Comparison of ENCODE assay signal across 8 cellular contexts in the genomic region with DNA sequence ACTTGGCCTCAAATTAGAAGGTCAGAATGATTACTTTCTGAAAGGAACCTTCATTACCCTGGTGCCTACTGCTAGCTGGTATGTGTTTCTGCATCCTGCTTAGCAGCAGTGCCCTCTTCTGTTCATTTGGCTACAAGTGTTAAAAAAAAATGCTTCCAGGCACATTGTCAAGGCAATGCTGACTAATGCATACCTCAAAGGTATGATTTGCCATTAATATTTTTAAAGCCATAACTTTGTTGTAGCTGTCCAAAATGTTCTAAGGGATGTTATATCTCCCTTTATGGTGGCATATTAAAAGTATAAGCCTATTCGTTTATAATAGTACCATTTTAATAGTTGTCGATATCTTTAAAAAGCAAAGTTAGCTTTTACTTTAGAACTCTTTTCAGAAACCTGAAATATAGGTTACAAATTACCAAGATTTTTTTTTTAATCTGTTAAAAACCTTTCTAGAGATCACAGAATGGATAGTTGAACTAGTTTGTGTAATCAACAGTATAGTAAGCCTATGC. TPM values are rescaled to one million over a fixed set of nuclear protein-coding genes. Genes with fewer than 3 reads are reported as not detected.
DNase-seq lines count a peak whose midpoint lies in the region; ATAC-seq and TF ChIP-seq lines count a peak whose summit lies in the region.

No MANE protein-coding gene starts in this region.

- H3K36me3 ChIP-seq in NT2/D1 (ENCODE audit: insufficient read depth, insufficient read length, low read length) = peaks cover 75% of the 10 kb centered on the region
- peaks cover 0 to 33% of the 10 kb centered on the region in 2 donors for H3K36me3 ChIP-seq in adrenal gland (replicated peaks in 1 of 2)
- peaks cover 89% of the 10 kb centered on the region for H3K36me3 ChIP-seq in left ventricle myocardium inferior
- peaks cover 0 to 73% (median 0%) of the 10 kb centered on the region in 4 donors for H3K36me3 ChIP-seq in sigmoid colon

- H3K4me1 ChIP-seq in NT2/D1 (ENCODE audit: insufficient read depth, insufficient read length) (no peaks in the 10 kb centered on the region), adrenal gland (replicated peaks in 1 of 2) (peaks cover 0 to 20% of the 10 kb centered on the region in 2 donors), left ventricle myocardium inferior (no peaks in the 10 kb centered on the region), sigmoid colon (no peaks in the 10 kb centered on the region)

- intact Hi-C loops in adrenal gland (cut with DNase I) (loop anchor here (5.0 kb wide), 1 partner anchor 140 kb away; no protein-coding TSS in a partner anchor), left ventricle myocardium inferior (cut with micrococcal nuclease) (loop anchor here (2.0 kb wide), 1 partner anchor 139 kb away; no protein-coding TSS in a partner anchor), sigmoid colon (cut with DNase I) (loop anchor here (1.0 kb wide), 1 partner anchor 138 kb away; no protein-coding TSS in a partner anchor)

- ATAC-seq in GM21529 (IDR thresholded peaks at IDR 0.05; ENCODE audit: unreplicated experiment) = peak; percentile 76

- TF ChIP-seq EP300 in sigmoid colon (IDR thresholded peaks at IDR 0.05) = no peak

- H3K9me3 ChIP-seq in NT2/D1 (ENCODE audit: insufficient read depth, low read length) (no peaks in the 10 kb centered on the region), adrenal gland (replicated peaks in 1 of 3) (no peaks in the 10 kb centered on the region), left ventricle myocardium inferior (replicated peaks) (no peaks in the 10 kb centered on the region), sigmoid colon (no peaks in the 10 kb centered on the region)

- TF ChIP-seq POLR2A in adrenal gland (IDR thresholded peaks at IDR 0.05) = no peak
- no peak for TF ChIP-seq POLR2A in sigmoid colon (IDR thresholded peaks at IDR 0.05)

- peak; percentile 4 for DNase-seq in activated T-cell treated with anti-CD3 and anti-CD28 coated beads for 4 hours
- DNase-seq in activated T-cell treated with anti-CD3 and anti-CD28 coated beads, Interleukin-2, amount 50 U/mL, for 48 hours = no peak
- peak; percentile 70 for DNase-seq in HPDE6-E6E7 (ENCODE audit: extremely low spot score)
- DNase-seq in NT2/D1 (ENCODE audit: low read depth, low spot score) = peak; percentile 6
- peak; percentile 55 to 74 (median 59) for DNase-seq in adrenal gland
- DNase-seq in left ventricle myocardium inferior = no peak
- no peak for DNase-seq in sigmoid colon

- 63 to 76% (median 67%) methylated on average over 2 of the region's 2 CpGs for WGBS in adrenal gland, 4 donors
- 89 to 92% methylated on average over 2 of the region's 2 CpGs for WGBS in sigmoid colon, 2 donors

- H3K27me3 ChIP-seq in NT2/D1 (ENCODE audit: insufficient read depth, insufficient read length) = no peaks in the 10 kb centered on the region
- H3K27me3 ChIP-seq in adrenal gland = no peaks in the 10 kb centered on the region
- H3K27me3 ChIP-seq in left ventricle myocardium inferior (ENCODE audit: low read depth) = no peaks in the 10 kb centered on the region
- no peaks in the 10 kb centered on the region for H3K27me3 ChIP-seq in sigmoid colon

- H3K27ac ChIP-seq in adrenal gland (peak overlapping the region in 1 of 5 donors; percentile 2), left ventricle myocardium inferior (replicated peaks) (peak overlapping the region; percentile 10), sigmoid colon (no peak overlapping the region)

- TF ChIP-seq CTCF in adrenal gland (IDR thresholded peaks at IDR 0.05) = peak; percentile 51 to 87 (median 82)
- TF ChIP-seq CTCF in left ventricle myocardium inferior (IDR thresholded peaks at IDR 0.05; ENCODE audit: borderline replicate concordance) = peak; percentile 83
- TF ChIP-seq CTCF in sigmoid colon (IDR thresholded peaks at IDR 0.05) = peak in 3 of 4 experiments; percentile 39 to 69 (median 42)

- H3K4me3 ChIP-seq in NT2/D1 (ENCODE audit: insufficient read length, low read depth) = no peak overlapping the region
- H3K4me3 ChIP-seq in adrenal gland = no peak overlapping the region
- H3K4me3 ChIP-seq in left ventricle myocardium inferior = no peak overlapping the region
- H3K4me3 ChIP-seq in sigmoid colon = no peak overlapping the region

- no peak overlapping the region for H3K9ac ChIP-seq in NT2/D1 (ENCODE audit: insufficient read length, low read depth)

RNA-seq across cellular contexts. Expression of a gene that starts 52.0 kb away (rescaled TPM):
- 10 to 100 TPM; 15.9 to 52.5 (median 21.8) TPM for total RNA-seq in adrenal gland
- polyA plus RNA-seq in adrenal gland = 10 to 100 TPM in 1 of 3 donors, 1 to 10 TPM in 2; 2.2 to 25.4 (median 4.4) TPM
- 2.5 TPM for total RNA-seq in left ventricle myocardium inferior
- 10 to 100 TPM in 3 of 4 donors, 1 to 10 TPM in 1; 8.0 to 12.3 (median 10.5) TPM for total RNA-seq in sigmoid colon
- polyA plus RNA-seq in sigmoid colon = 1 to 10 TPM in 1 of 3 donors, under 1 TPM in 2; under 0.01 to 1.3 (median 0.60) TPM

RNA-seq across cellular contexts. Expression of a gene that starts 52.0 kb away (rescaled TPM):
- total RNA-seq in adrenal gland (100 to 1,000 TPM in 7 of 8 donors, 10 to 100 TPM in 1; 81.8 to 214 (median 121) TPM), left ventricle myocardium inferior (178 TPM), sigmoid colon (100 to 1,000 TPM in 1 of 4 donors, 10 to 100 TPM in 3; 67.1 to 117 (median 70.3) TPM)
- polyA plus RNA-seq in adrenal gland (10 to 100 TPM in 2 of 3 donors, 1 to 10 TPM in 1; 8.9 to 37.7 (median 14.9) TPM), sigmoid colon (10 to 100 TPM in 1 of 3 donors, 1 to 10 TPM in 2; 3.6 to 15.4 (median 6.9) TPM)

Comparison
In these comparisons a context has a peak if more than half of its experiments do, and no peak if none do; other contexts are left out.
1. DNase-seq: peak in activated T-cell treated with anti-CD3 and anti-CD28 coated beads for 4 hours (single experiment), HPDE6-E6E7 (single experiment), NT2/D1 (single experiment) and adrenal gland (7 of 7); none in activated T-cell treated with anti-CD3 and anti-CD28 coated beads, Interleukin-2, amount 50 U/mL, for 48 hours (0 of 2), left ventricle myocardium inferior (single experiment) and sigmoid colon (single experiment).
2. Peak in every context shown above with its lines, with median percentiles within 50 percentile points of each other: CTCF ChIP-seq.